In genomic region chr14:102394717-102395378, GRCh38 we compare ENCODE assay signal across 16 cellular contexts. TPM values are rescaled to one million over a fixed set of nuclear protein-coding genes. Genes with fewer than 3 reads are reported as not detected.
DNase-seq lines count a peak whose midpoint lies in the region; ATAC-seq and TF ChIP-seq lines count a peak whose summit lies in the region.
"Had no signal": no experiment of that assay in that cellular context is flagged by ENCODE, and none has a peak within 500 bp of the region (broad histone marks: within the 10 kb centered on the region; RNA-seq: fewer than 3 reads in every experiment).

No MANE protein-coding gene starts in this region.

- no peak overlapping the region for H3T11ph ChIP-seq in H9 (ENCODE audit: low read length)

- H3K23me2 ChIP-seq in H9 (ENCODE audit: insufficient read length, low read depth, low read length, poor library complexity, severe bottlenecking) = no peaks in the 10 kb centered on the region

- H3K79me1 ChIP-seq in H9 (ENCODE audit: insufficient read depth, low read depth, low read length, poor library complexity, severe bottlenecking) = no peaks in the 10 kb centered on the region

- H3K27ac Mint-ChIP-seq in H9 (peak overlapping the region; percentile 65 to 93 (median 85); a peak in 6 of 7 replicates), Calu3 (ENCODE audit: unreplicated experiment) (no peak overlapping the region)
- peak overlapping the region; percentile 58 for H3K27ac Mint-ChIP-seq in activated CD8-positive, alpha-beta T cell treated with anti-CD3 and anti-CD28 coated beads, Interleukin-2, amount 10 ng/mL, durations not matched to agents 7 days and 5 days

- H2BK20ac ChIP-seq in H9 (ENCODE audit: low read depth, low read length, poor library complexity, severe bottlenecking) = no peak overlapping the region

- H3K9ac ChIP-seq in H9 (ENCODE audit: extremely low read depth, insufficient read length, low read length) (no peak overlapping the region), iPS-20b (ENCODE audit: low read depth, low read length) (peak overlapping the region; percentile 40; the same call in 1 of the 2 replicates)

- no CpG with 5 or more reads among the region's 10 CpGs for WGBS in H9 (ENCODE audit: extremely low coverage, insufficient read length, low lambda C conversion rate)

- H2BK12ac ChIP-seq in H9 (ENCODE audit: insufficient read length, low read depth, low read length) = no peak overlapping the region

- DNase-seq in AML-193 (lab: John Stamatoyannopoulos, UW) (peak; percentile 34 to 55), H9 (no peak), ascending aorta (ENCODE audit: low spot score in 2 of 2) (no peak), NCI-H2196 treated with DMSO at 0.1 percent for 48 hours (lab: John Stamatoyannopoulos, UW; ENCODE audit: unreplicated experiment) (no peak), Calu3 (no peak)
- DNase-seq in activated CD8-positive, alpha-beta T cell treated with anti-CD3 and anti-CD28 coated beads, Interleukin-2, amount 10 ng/mL, durations not matched to agents 7 days and 5 days = no peak
- DNase-seq: GOT3; NCI-H1105 treated with DMSO at 0.1 percent for 48 hours; NCI-H526; stimulated activated CD4-positive, alpha-beta T cell treated with anti-CD3 and anti-CD28 coated beads, Interleukin-4, amount 100 ng/mL, for 24 hours; stimulated activated naive CD4-positive, alpha-beta T cell treated with Interleukin-2 at 50 U/mL for 16 hours had no signal

- intact Hi-C loops in ascending aorta (cut with DNase I) (no loop called here), Calu3 (cut with micrococcal nuclease; ENCODE audit: unreplicated experiment) (loop anchor here (5.0 kb wide), 1 partner anchor 503 kb away; no protein-coding TSS in a partner anchor)

- H3K4me1 Mint-ChIP-seq in H9 = peaks cover 28% of the 10 kb centered on the region in 2 experiments
- H3K4me1 Mint-ChIP-seq in activated CD8-positive, alpha-beta T cell treated with anti-CD3 and anti-CD28 coated beads, Interleukin-2, amount 10 ng/mL, durations not matched to agents 7 days and 5 days (ENCODE audit: low read depth) = peaks cover 9% of the 10 kb centered on the region
- peaks cover 10% of the 10 kb centered on the region for H3K4me1 Mint-ChIP-seq in Calu3 (ENCODE audit: low read depth, unreplicated experiment)

- no peak overlapping the region for H3K56ac ChIP-seq in H9 (ENCODE audit: insufficient read length, low read depth, low read length)

- peak overlapping the region in 1 of 2 experiments; percentile 18; a peak in 3 of 5 replicates for H3K4me3 Mint-ChIP-seq in H9
- no peak overlapping the region for H3K4me3 Mint-ChIP-seq in activated CD8-positive, alpha-beta T cell treated with anti-CD3 and anti-CD28 coated beads, Interleukin-2, amount 10 ng/mL, durations not matched to agents 7 days and 5 days
- H3K4me3 Mint-ChIP-seq in Calu3 (ENCODE audit: low read depth, unreplicated experiment) = no peak overlapping the region

- no peak overlapping the region for H3K27ac ChIP-seq in H9 (ENCODE audit: insufficient read length, low read depth, low read length)
- H3K27ac ChIP-seq in iPS-20b (ENCODE audit: low read length) = peak overlapping the region; percentile 39
- H3K27ac ChIP-seq in ascending aorta = no peak overlapping the region
- H3K27ac ChIP-seq: cardiac muscle cell, hepatocyte had no signal

- H3K27me3 ChIP-seq in H9 (ENCODE audit: insufficient read depth, low read length) = no peaks in the 10 kb centered on the region
- no peaks in the 10 kb centered on the region for H3K27me3 ChIP-seq in iPS-20b (ENCODE audit: insufficient read depth, low read length)
- H3K27me3 ChIP-seq in ascending aorta = no peaks in the 10 kb centered on the region
- H3K27me3 ChIP-seq: cardiac muscle cell, hepatocyte had no signal

- peak; percentile 58 for ATAC-seq in activated CD8-positive, alpha-beta T cell treated with anti-CD3 and anti-CD28 coated beads, Interleukin-2, amount 10 ng/mL, durations not matched to agents 7 days and 5 days
- ATAC-seq in HG03097 (IDR thresholded peaks at IDR 0.05; ENCODE audit: low FRiP score, unreplicated experiment) = no peak
- ATAC-seq: esophagus mucosa had no signal

- H3K4me1 ChIP-seq in H9 (ENCODE audit: insufficient read depth, low read length) (no peaks in the 10 kb centered on the region; the same call in 1 of the 2 replicates), iPS-20b (ENCODE audit: insufficient read depth, low read length) (peaks cover 19% of the 10 kb centered on the region), ascending aorta (no peaks in the 10 kb centered on the region)

- H3K4me2 ChIP-seq in H9 (ENCODE audit: insufficient read depth, insufficient read length, low read length) = no peak overlapping the region
- H3K4me2 ChIP-seq: hepatocyte had no signal

- H3K27me3 Mint-ChIP-seq in H9 (ENCODE audit: low read depth) = no peaks in the 10 kb centered on the region; the same call in 1 of the 2 replicates
- no peaks in the 10 kb centered on the region for H3K27me3 Mint-ChIP-seq in activated CD8-positive, alpha-beta T cell treated with anti-CD3 and anti-CD28 coated beads, Interleukin-2, amount 10 ng/mL, durations not matched to agents 7 days and 5 days (ENCODE audit: low read depth)
- no peaks in the 10 kb centered on the region for H3K27me3 Mint-ChIP-seq in Calu3 (ENCODE audit: unreplicated experiment)

- H2AFZ ChIP-seq in H9 (ENCODE audit: low read length) = no peak overlapping the region
- H2AFZ ChIP-seq: hepatocyte had no signal

- no peak overlapping the region for H4K8ac ChIP-seq in H9 (replicated peaks; ENCODE audit: insufficient read length, low read depth, low read length)

- H3K36me3 ChIP-seq in iPS-20b (ENCODE audit: insufficient read depth, low read depth, low read length) (no peaks in the 10 kb centered on the region), ascending aorta (peaks cover 0 to 16% of the 10 kb centered on the region in 2 donors)
- H3K36me3 ChIP-seq: cardiac muscle cell had no signal

- TF ChIP-seq CTCF in H9 (conservative IDR thresholded peaks at IDR 0.05) (no peak), ascending aorta (IDR thresholded peaks at IDR 0.05) (no peak), Calu3 (IDR thresholded peaks at IDR 0.05; ENCODE audit: unreplicated experiment) (no peak)

- H3K79me2 ChIP-seq in H9 (ENCODE audit: insufficient read depth, low read length) = no peaks in the 10 kb centered on the region

- H4K91ac ChIP-seq in H9 (ENCODE audit: insufficient read length, low read depth, low read length) = no peak overlapping the region

- peak overlapping the region; percentile 55; the same call in 1 of the 2 replicates for H3K4me3 ChIP-seq in iPS-20b (ENCODE audit: low read length)
- no peak overlapping the region for H3K4me3 ChIP-seq in ascending aorta
- H3K4me3 ChIP-seq: cardiac muscle cell, hepatocyte had no signal

- no peak overlapping the region for H3K23ac ChIP-seq in H9 (ENCODE audit: insufficient read length, low read depth, low read length)

- H4K20me1 ChIP-seq in H9 (ENCODE audit: control insufficient read depth, insufficient read depth, insufficient read length) = no peaks in the 10 kb centered on the region

- no peak overlapping the region for H2BK5ac ChIP-seq in H9 (ENCODE audit: insufficient read length, low read length)

- H4K5ac ChIP-seq in H9 (ENCODE audit: insufficient read length, low read depth, low read length) = no peak overlapping the region

- no peak overlapping the region for H3K18ac ChIP-seq in H9 (ENCODE audit: insufficient read length, low read depth, low read length)

- H3K36me3 Mint-ChIP-seq in H9 (ENCODE audit: insufficient read depth in 1 of 3, low read depth in 3 of 3) (peaks cover 21 to 24% (median 22%) of the 10 kb centered on the region in 3 experiments), Calu3 (ENCODE audit: insufficient read depth, unreplicated experiment) (no peaks in the 10 kb centered on the region)
- peaks cover 24% of the 10 kb centered on the region for H3K36me3 Mint-ChIP-seq in activated CD8-positive, alpha-beta T cell treated with anti-CD3 and anti-CD28 coated beads, Interleukin-2, amount 10 ng/mL, durations not matched to agents 7 days and 5 days (ENCODE audit: low read depth)

- H2BK15ac ChIP-seq in H9 (ENCODE audit: low read depth, low read length) = no peak overlapping the region

- POLR2A ChIA-PET in activated CD8-positive, alpha-beta T cell treated with anti-CD3 and anti-CD28 coated beads, Interleukin-2, amount 10 ng/mL, durations not matched to agents 7 days and 5 days (lab: Charles Lee) = no interaction called here

- no peak overlapping the region for H2AK5ac ChIP-seq in H9 (ENCODE audit: insufficient read length, low read length)

- H3K14ac ChIP-seq in H9 (ENCODE audit: insufficient read depth, low read length) = no peak overlapping the region

- no peak overlapping the region for H3K4ac ChIP-seq in H9 (ENCODE audit: low read depth, low read length)

- BruUV-seq in Calu3 (replicated peaks; lab: Mats Ljungman, UMichigan) = no TSS peak

- CTCF ChIA-PET in activated CD8-positive, alpha-beta T cell treated with anti-CD3 and anti-CD28 coated beads, Interleukin-2, amount 10 ng/mL, durations not matched to agents 7 days and 5 days (lab: Charles Lee) = interaction anchor here (0.6 to 1.7 kb wide), 5 partner anchors 17 to 172 kb away, joined by 3 to 8 read pairs (median 3); no protein-coding TSS in a partner anchor
- CTCF ChIA-PET in Calu3 (lab: Charles Lee) = no interaction called here

- H2BK120ac ChIP-seq in H9 (ENCODE audit: low read depth, low read length, poor library complexity, severe bottlenecking) = no peak overlapping the region

- peaks cover 10 to 16% of the 10 kb centered on the region in 2 experiments; a peak in 4 of 5 replicates for H3K9me3 Mint-ChIP-seq in H9
- H3K9me3 Mint-ChIP-seq in activated CD8-positive, alpha-beta T cell treated with anti-CD3 and anti-CD28 coated beads, Interleukin-2, amount 10 ng/mL, durations not matched to agents 7 days and 5 days (ENCODE audit: insufficient read depth) = peaks cover 24% of the 10 kb centered on the region
- H3K9me3 Mint-ChIP-seq in Calu3 (ENCODE audit: low read depth, unreplicated experiment) = no peaks in the 10 kb centered on the region

- no peaks in the 10 kb centered on the region for H3K9me3 ChIP-seq in H9 (ENCODE audit: control insufficient read depth, low read depth, low read length)
- peaks cover 6% of the 10 kb centered on the region; the same call in 1 of the 2 replicates for H3K9me3 ChIP-seq in iPS-20b (ENCODE audit: insufficient read depth, low read depth, low read length)
- peaks cover 0 to 17% of the 10 kb centered on the region in 2 donors for H3K9me3 ChIP-seq in ascending aorta

RNA-seq across cellular contexts. Expression of gene TECPR2, which starts 32.1 kb away (rescaled TPM):
- total RNA-seq in H9 (2021) = 15.0 and 15.4 TPM in 2 replicates
- total RNA-seq in activated CD8-positive, alpha-beta T cell treated with anti-CD3 and anti-CD28 coated beads, Interleukin-2, amount 10 ng/mL, durations not matched to agents 7 days and 5 days = 1 to 10 TPM; 8.0 to 9.4 TPM
- 27.0 TPM for total RNA-seq in ascending aorta
- 21.7 and 22.4 TPM in 2 replicates for total RNA-seq in Calu3 (2022)

RNA-seq across cellular contexts. Expression of gene CINP, which starts 32.2 kb away (rescaled TPM):
- total RNA-seq in H9 (2021) (39.3 and 39.5 TPM in 2 replicates), ascending aorta (6.8 TPM), Calu3 (2022) (38.3 and 39.7 TPM in 2 replicates)
- total RNA-seq in activated CD8-positive, alpha-beta T cell treated with anti-CD3 and anti-CD28 coated beads, Interleukin-2, amount 10 ng/mL, durations not matched to agents 7 days and 5 days = 10 to 100 TPM; 31.1 to 33.4 TPM

Comparison
In these comparisons a context has a peak if more than half of its experiments do, and no peak if none do; other contexts are left out.
1. DNase-seq: peak in AML-193 (2 of 2); none in H9 (single experiment), activated CD8-positive, alpha-beta T cell treated with anti-CD3 and anti-CD28 coated beads, Interleukin-2, amount 10 ng/mL, durations not matched to agents 7 days and 5 days (single experiment), ascending aorta (0 of 2), NCI-H2196 treated with DMSO at 0.1 percent for 48 hours (single experiment) and Calu3 (single experiment).